1 cellular context compared by ENCODE assay signal in the genomic region with DNA sequence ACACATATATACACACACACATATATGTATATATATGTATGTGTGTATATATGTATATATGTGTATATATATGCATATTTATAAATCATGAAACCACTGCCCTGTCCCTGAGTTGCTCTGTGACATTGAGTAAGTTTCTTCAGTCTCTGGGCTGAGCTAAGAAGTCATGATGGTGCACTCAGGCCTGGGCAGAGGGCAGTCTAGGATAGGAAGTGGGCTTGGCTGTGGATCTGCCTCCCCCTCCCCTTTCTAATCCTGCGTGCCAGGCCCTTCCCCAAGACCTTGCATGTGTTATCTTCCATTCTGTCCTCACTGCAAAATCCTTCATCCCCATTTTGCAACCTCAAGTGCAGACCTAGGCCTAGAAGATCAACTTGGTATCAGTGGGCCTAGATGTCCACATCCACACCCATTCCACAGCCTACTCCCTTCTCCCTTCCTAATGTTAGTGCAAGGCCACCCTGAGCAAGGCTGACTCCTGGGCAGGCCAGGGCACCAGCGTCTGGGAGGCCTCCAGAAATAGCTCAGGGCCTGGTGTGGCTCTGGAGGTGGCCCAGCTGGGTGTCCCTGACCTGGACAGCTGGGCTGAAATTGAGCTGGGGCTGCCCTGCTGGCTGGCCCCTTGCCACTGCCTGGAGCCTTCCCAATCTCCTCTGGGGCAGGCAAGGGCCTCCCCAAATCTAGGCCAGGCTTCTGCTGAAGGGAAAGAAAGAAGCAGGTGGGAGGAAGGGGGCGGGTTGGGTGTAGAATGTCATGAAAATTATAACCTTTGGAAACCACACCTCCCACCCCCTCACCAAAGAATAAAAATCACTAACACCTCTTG.
TF ChIP-seq lines count a peak whose summit lies in the region.

No MANE protein-coding gene starts in this region.

TF ChIP-seq in HepG2, 621 proteins besides CTCF, POLR2A, EP300 and RAD21 (continued from another document):
- TF ChIP-seq, protein P1, sequence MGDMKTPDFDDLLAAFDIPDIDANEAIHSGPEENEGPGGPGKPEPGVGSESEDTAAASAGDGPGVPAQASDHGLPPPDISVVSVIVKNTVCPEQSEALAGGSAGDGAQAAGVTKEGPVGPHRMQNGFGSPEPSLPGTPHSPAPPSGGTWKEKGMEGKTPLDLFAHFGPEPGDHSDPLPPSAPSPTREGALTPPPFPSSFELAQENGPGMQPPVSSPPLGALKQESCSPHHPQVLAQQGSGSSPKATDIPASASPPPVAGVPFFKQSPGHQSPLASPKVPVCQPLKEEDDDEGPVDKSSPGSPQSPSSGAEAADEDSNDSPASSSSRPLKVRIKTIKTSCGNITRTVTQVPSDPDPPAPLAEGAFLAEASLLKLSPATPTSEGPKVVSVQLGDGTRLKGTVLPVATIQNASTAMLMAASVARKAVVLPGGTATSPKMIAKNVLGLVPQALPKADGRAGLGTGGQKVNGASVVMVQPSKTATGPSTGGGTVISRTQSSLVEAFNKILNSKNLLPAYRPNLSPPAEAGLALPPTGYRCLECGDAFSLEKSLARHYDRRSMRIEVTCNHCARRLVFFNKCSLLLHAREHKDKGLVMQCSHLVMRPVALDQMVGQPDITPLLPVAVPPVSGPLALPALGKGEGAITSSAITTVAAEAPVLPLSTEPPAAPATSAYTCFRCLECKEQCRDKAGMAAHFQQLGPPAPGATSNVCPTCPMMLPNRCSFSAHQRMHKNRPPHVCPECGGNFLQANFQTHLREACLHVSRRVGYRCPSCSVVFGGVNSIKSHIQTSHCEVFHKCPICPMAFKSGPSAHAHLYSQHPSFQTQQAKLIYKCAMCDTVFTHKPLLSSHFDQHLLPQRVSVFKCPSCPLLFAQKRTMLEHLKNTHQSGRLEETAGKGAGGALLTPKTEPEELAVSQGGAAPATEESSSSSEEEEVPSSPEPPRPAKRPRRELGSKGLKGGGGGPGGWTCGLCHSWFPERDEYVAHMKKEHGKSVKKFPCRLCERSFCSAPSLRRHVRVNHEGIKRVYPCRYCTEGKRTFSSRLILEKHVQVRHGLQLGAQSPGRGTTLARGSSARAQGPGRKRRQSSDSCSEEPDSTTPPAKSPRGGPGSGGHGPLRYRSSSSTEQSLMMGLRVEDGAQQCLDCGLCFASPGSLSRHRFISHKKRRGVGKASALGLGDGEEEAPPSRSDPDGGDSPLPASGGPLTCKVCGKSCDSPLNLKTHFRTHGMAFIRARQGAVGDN (CRISPR knock-in tag; IDR thresholded peaks at IDR 0.05), result peak; percentile 20; the same call in 1 of the 2 replicates
- TF ChIP-seq KLF11 (CRISPR knock-in tag; IDR thresholded peaks at IDR 0.05), result no peak
- no peak for TF ChIP-seq ZKSCAN5 (CRISPR knock-in tag; IDR thresholded peaks at IDR 0.05)
- no peak for TF ChIP-seq ZBTB20 (CRISPR knock-in tag; IDR thresholded peaks at IDR 0.05; ENCODE audit: borderline replicate concordance, low read depth)
